In genomic region chr20:38159949-38160756, GRCh38 we compare ENCODE assay signal across 1 cellular context.
A peak's percentile ranks its signal among the peaks of the same experiment; 100 is the strongest.
TF ChIP-seq lines count a peak whose summit lies in the region.

No MANE protein-coding gene starts in this region.

TF ChIP-seq in HepG2, 621 proteins besides CTCF, POLR2A, EP300 and RAD21 (continued from another document):
- TF ChIP-seq CEBPG (CRISPR knock-in tag; IDR thresholded peaks at IDR 0.05) (no peak), ATF5 (CRISPR knock-in tag; IDR thresholded peaks at IDR 0.05; ENCODE audit: low read depth) (no peak), ZNF333 (CRISPR knock-in tag; IDR thresholded peaks at IDR 0.05; ENCODE audit: borderline replicate concordance) (0 out of 2 replicates have a peak, but pooled peaks have one; percentile 54), ZNF691 (CRISPR knock-in tag; IDR thresholded peaks at IDR 0.05; ENCODE audit: borderline replicate concordance, low read depth) (no peak), ZFP36 (IDR thresholded peaks at IDR 0.05; ENCODE audit: borderline replicate concordance, low read depth, low read length, partially characterized antibody) (peak; percentile 60), ZFAT (CRISPR knock-in tag; conservative IDR thresholded peaks at IDR 0.05) (no peak), XBP1 (CRISPR knock-in tag; IDR thresholded peaks at IDR 0.05) (no peak), HNRNPH1 (optimal IDR thresholded peaks at IDR 0.05; ENCODE audit: low read depth, low read length) (no peak), REPIN1 (CRISPR knock-in tag; IDR thresholded peaks at IDR 0.05; ENCODE audit: borderline replicate concordance, low read depth) (no peak), MED8 (CRISPR knock-in tag; IDR thresholded peaks at IDR 0.05; ENCODE audit: insufficient replicate concordance) (no peak), MAFK (conservative IDR thresholded peaks at IDR 0.05 in 1 of 2, IDR thresholded peaks at IDR 0.05 in 1 of 2; ENCODE audit: low read length in 2 of 2) (no peak), PHF5A (CRISPR knock-in tag; IDR thresholded peaks at IDR 0.05; ENCODE audit: low read depth, unreplicated experiment) (no peak), ZNF839 (CRISPR knock-in tag; IDR thresholded peaks at IDR 0.05; ENCODE audit: borderline replicate concordance) (no peak), ZMYM3 (CRISPR knock-in tag; IDR thresholded peaks at IDR 0.05) (peak; percentile 54; the same call in 1 of the 2 replicates), FLYWCH1 (CRISPR knock-in tag; IDR thresholded peaks at IDR 0.05) (no peak), RFX5 (IDR thresholded peaks at IDR 0.05; ENCODE audit: low read depth, low read length) (no peak), SOX13 (IDR thresholded peaks at IDR 0.05) (no peak), SOX13 (CRISPR knock-in tag; conservative IDR thresholded peaks at IDR 0.05 in 1 of 2, IDR thresholded peaks at IDR 0.05 in 1 of 2) (no peak), SIX1 (CRISPR knock-in tag; IDR thresholded peaks at IDR 0.05; ENCODE audit: borderline replicate concordance) (no peak), ZNF883 (CRISPR knock-in tag; IDR thresholded peaks at IDR 0.05; ENCODE audit: not compliant biosample characterization) (peak; percentile 35), ARNT (IDR thresholded peaks at IDR 0.05) (no peak)
- TF ChIP-seq, protein P1, sequence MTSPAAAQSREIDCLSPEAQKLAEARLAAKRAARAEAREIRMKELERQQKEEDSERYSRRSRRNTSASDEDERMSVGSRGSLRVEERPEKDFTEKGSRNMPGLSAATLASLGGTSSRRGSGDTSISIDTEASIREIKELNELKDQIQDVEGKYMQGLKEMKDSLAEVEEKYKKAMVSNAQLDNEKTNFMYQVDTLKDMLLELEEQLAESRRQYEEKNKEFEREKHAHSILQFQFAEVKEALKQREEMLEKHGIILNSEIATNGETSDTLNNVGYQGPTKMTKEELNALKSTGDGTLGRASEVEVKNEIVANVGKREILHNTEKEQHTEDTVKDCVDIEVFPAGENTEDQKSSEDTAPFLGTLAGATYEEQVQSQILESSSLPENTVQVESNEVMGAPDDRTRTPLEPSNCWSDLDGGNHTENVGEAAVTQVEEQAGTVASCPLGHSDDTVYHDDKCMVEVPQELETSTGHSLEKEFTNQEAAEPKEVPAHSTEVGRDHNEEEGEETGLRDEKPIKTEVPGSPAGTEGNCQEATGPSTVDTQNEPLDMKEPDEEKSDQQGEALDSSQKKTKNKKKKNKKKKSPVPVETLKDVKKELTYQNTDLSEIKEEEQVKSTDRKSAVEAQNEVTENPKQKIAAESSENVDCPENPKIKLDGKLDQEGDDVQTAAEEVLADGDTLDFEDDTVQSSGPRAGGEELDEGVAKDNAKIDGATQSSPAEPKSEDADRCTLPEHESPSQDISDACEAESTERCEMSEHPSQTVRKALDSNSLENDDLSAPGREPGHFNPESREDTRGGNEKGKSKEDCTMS (CRISPR knock-in tag; conservative IDR thresholded peaks at IDR 0.05): no peak
- TF ChIP-seq, protein P2, sequence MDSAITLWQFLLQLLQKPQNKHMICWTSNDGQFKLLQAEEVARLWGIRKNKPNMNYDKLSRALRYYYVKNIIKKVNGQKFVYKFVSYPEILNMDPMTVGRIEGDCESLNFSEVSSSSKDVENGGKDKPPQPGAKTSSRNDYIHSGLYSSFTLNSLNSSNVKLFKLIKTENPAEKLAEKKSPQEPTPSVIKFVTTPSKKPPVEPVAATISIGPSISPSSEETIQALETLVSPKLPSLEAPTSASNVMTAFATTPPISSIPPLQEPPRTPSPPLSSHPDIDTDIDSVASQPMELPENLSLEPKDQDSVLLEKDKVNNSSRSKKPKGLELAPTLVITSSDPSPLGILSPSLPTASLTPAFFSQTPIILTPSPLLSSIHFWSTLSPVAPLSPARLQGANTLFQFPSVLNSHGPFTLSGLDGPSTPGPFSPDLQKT (CRISPR knock-in tag; IDR thresholded peaks at IDR 0.05; ENCODE audit: borderline replicate concordance): no peak
- TF ChIP-seq, protein P3, sequence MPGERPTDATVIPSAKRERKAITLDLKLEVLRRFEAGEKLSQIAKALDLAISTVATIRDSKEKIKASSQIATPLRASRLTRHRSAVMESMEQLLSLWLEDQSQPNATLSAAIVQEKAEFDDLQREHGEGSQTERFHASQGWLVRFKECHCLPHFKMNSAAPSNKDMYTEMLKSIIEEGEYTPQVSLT (CRISPR knock-in tag; IDR thresholded peaks at IDR 0.05; ENCODE audit: borderline replicate concordance, low read depth): no peak
TF ChIP-seq in HepG2: peak in this region for 6.
